In the genomic region with DNA sequence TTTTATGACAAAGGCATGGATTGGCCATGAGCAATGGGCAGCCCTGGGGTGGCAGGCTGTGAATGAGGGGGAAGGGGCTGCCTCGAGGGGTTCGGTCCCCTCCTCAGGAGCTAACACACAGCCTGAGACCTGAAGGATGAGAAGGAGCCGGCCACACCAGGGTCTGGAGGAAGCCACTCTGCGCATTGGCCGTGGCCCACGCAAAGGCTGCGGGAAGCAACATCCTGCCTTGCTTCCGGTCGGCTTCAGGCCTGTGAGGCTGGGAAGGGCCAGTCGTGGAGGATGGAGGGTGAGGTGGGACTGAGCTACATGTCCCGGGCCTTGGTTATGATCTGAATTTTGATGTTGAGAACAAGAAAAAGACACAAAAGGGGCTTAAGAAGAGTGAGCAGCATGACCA, we compare ENCODE assay signal across 22 cellular contexts. TPM values are rescaled to one million over a fixed set of nuclear protein-coding genes. Genes with fewer than 3 reads are reported as not detected.
A peak's percentile ranks its signal among the peaks of the same experiment; 100 is the strongest.
DNase-seq lines count a peak whose midpoint lies in the region; ATAC-seq, FAIRE-seq and TF ChIP-seq lines count a peak whose summit lies in the region.
"Had no signal": no experiment of that assay in that cellular context is flagged by ENCODE, and none has a peak within 500 bp of the region (broad histone marks: within the 10 kb centered on the region; RNA-seq: fewer than 3 reads in every experiment).

No MANE protein-coding gene starts in this region.

- H4K20me1 ChIP-seq in endothelial cell of umbilical vein (replicated peaks; ENCODE audit: control insufficient read depth, extremely low read depth, insufficient read depth, low read length): no peaks in the 10 kb centered on the region

- H3K4me3 Mint-ChIP-seq in T-helper 2 cell treated with Interferon-gamma antibody and Interleukin-4, amounts not matched to agents 5 μg/mL and 100 μg/mL, for 36 hours: no peak overlapping the region
- no peak overlapping the region for H3K4me3 Mint-ChIP-seq in glutamatergic neuron (ENCODE audit: unreplicated experiment)

- peak overlapping the region; percentile 39 for H2AFZ ChIP-seq in endothelial cell of umbilical vein (ENCODE audit: low read depth, low read length)

- DNase-seq in activated effector memory CD4-positive, alpha-beta T cell treated with anti-CD3 and anti-CD28 coated beads, Interleukin-2, amount 50 U/mL, for 16 hours: peak; percentile 71
- DNase-seq in activated effector memory CD4-positive, alpha-beta T cell treated with Interleukin-2 at 50 U/mL for 16 hours: no peak
- no peak for DNase-seq in T-helper 2 cell treated with Interferon-gamma antibody and Interleukin-4, amounts not matched to agents 5 μg/mL and 100 μg/mL, for 36 hours (ENCODE audit: low spot score)
- no peak for DNase-seq in endothelial cell of umbilical vein (ENCODE audit: low read depth, low spot score)
- DNase-seq in transverse colon: no peak
- no peak for DNase-seq in glutamatergic neuron
- DNase-seq in GM12892 (ENCODE audit: insufficient read length): no peak
- DNase-seq: ACHN; activated naive CD4-positive, alpha-beta T cell treated with Interleukin-2 at 50 U/mL for 16 hours; cortex of kidney; islet precursor cell; lower lobe of right lung; NCI-H1092; NCI-H2029; NCI-H446 treated with DMSO at 0.1 percent for 48 hours; right cardiac atrium; SW 1271 had no signal

- BruUV-seq in endothelial cell of umbilical vein (replicated peaks; lab: Mats Ljungman, UMichigan): no TSS peak

- H3K9me1 ChIP-seq in endothelial cell of umbilical vein (replicated peaks; ENCODE audit: control insufficient read depth, extremely low read depth, insufficient read depth, low read length): no peaks in the 10 kb centered on the region

- TF ChIP-seq EP300 in transverse colon (IDR thresholded peaks at IDR 0.05; ENCODE audit: low read depth): no peak

- peaks cover 16% of the 10 kb centered on the region for H3K36me3 Mint-ChIP-seq in T-helper 2 cell treated with Interferon-gamma antibody and Interleukin-4, amounts not matched to agents 5 μg/mL and 100 μg/mL, for 36 hours (ENCODE audit: low read depth)
- H3K36me3 Mint-ChIP-seq in glutamatergic neuron (ENCODE audit: unreplicated experiment): no peaks in the 10 kb centered on the region

- no peaks in the 10 kb centered on the region for H3K9me3 Mint-ChIP-seq in T-helper 2 cell treated with Interferon-gamma antibody and Interleukin-4, amounts not matched to agents 5 μg/mL and 100 μg/mL, for 36 hours
- H3K9me3 Mint-ChIP-seq in glutamatergic neuron (ENCODE audit: unreplicated experiment): peaks cover 5% of the 10 kb centered on the region

- peak overlapping the region; percentile 46 for H3K27ac Mint-ChIP-seq in T-helper 2 cell treated with Interferon-gamma antibody and Interleukin-4, amounts not matched to agents 5 μg/mL and 100 μg/mL, for 36 hours
- H3K27ac Mint-ChIP-seq in glutamatergic neuron (ENCODE audit: unreplicated experiment): no peak overlapping the region

- no peaks in the 10 kb centered on the region for H3K27me3 Mint-ChIP-seq in T-helper 2 cell treated with Interferon-gamma antibody and Interleukin-4, amounts not matched to agents 5 μg/mL and 100 μg/mL, for 36 hours (ENCODE audit: low read depth)
- H3K27me3 Mint-ChIP-seq in glutamatergic neuron (ENCODE audit: unreplicated experiment): no peaks in the 10 kb centered on the region

- H3K4me3 ChIP-seq in endothelial cell of umbilical vein (replicated peaks in 1 of 3; ENCODE audit: insufficient read depth in 1 of 3, low read depth in 1 of 3, low read length in 3 of 3) (no peak overlapping the region), transverse colon (no peak overlapping the region)
- H3K4me3 ChIP-seq: breast epithelium, HAP-1, lower lobe of right lung had no signal

- H3K4me1 ChIP-seq in endothelial cell of umbilical vein (ENCODE audit: control insufficient read depth, extremely low read depth, insufficient read depth, low read length) (no peaks in the 10 kb centered on the region), transverse colon (peaks cover 18 to 32% (median 22%) of the 10 kb centered on the region in 4 donors)
- H3K4me1 ChIP-seq: HAP-1 had no signal

- no peak overlapping the region for H3K4me2 ChIP-seq in endothelial cell of umbilical vein (ENCODE audit: insufficient read depth, low read length)

- H3K9me3 ChIP-seq in endothelial cell of umbilical vein (replicated peaks; ENCODE audit: control insufficient read depth, insufficient read depth, low read length): no peaks in the 10 kb centered on the region
- H3K9me3 ChIP-seq in transverse colon: no peaks in the 10 kb centered on the region
- H3K9me3 ChIP-seq: breast epithelium, HAP-1, lower lobe of right lung had no signal

- no peak for TF ChIP-seq POLR2A in endothelial cell of umbilical vein (IDR thresholded peaks at IDR 0.05; ENCODE audit: low read depth, low read length)
- no peak for TF ChIP-seq POLR2A in transverse colon (IDR thresholded peaks at IDR 0.05)
- no peak for TF ChIP-seq POLR2A in GM12892 (IDR thresholded peaks at IDR 0.05; ENCODE audit: low read depth, low read length)

- 69% methylated on average over 11 of the region's 11 CpGs; no CpG with 5 or more reads in 1 of the 2 donors for WGBS in transverse colon (ENCODE audit: low coverage in 1 of 2), 2 donors

- FAIRE-seq in endothelial cell of umbilical vein (lab: Jason Lieb, UNC) (no peak), GM12892 (lab: Jason Lieb, UNC) (no peak)
- FAIRE-seq: GM12891, urothelium cell line had no signal

- dilution Hi-C loops in endothelial cell of umbilical vein (cut with MboI; ENCODE audit: extremely low pct_ligation_motif_present, low sequenced_read_pairs): no loop called here

- no peak for ATAC-seq in GM19035 (IDR thresholded peaks at IDR 0.05; ENCODE audit: unreplicated experiment)
- ATAC-seq: lower lobe of right lung had no signal

- H3K27ac ChIP-seq in endothelial cell of umbilical vein (ENCODE audit: insufficient read depth, low read depth, low read length) (no peak overlapping the region), transverse colon (peak overlapping the region; percentile 22 to 67 (median 53))
- H3K27ac ChIP-seq: breast epithelium, lower lobe of right lung had no signal

- in situ Hi-C loops in transverse colon (cut with MboI; ENCODE audit: low pct_ligation_motif_present in 1 of 4, low pct_unique_long_range_greater_than_20kb in 1 of 4, low sequenced_read_pairs in 3 of 4): no loop called here

- H3K4me1 Mint-ChIP-seq in T-helper 2 cell treated with Interferon-gamma antibody and Interleukin-4, amounts not matched to agents 5 μg/mL and 100 μg/mL, for 36 hours (ENCODE audit: low read depth): peaks cover 49% of the 10 kb centered on the region
- H3K4me1 Mint-ChIP-seq in glutamatergic neuron (ENCODE audit: low read depth, unreplicated experiment): peaks cover 13% of the 10 kb centered on the region

- H3K27me3 ChIP-seq in endothelial cell of umbilical vein (ENCODE audit: control insufficient read depth in 2 of 2, insufficient read depth in 2 of 2, low read length in 2 of 2) (no peaks in the 10 kb centered on the region), transverse colon (no peaks in the 10 kb centered on the region)
- H3K27me3 ChIP-seq: breast epithelium had no signal

- CTCF ChIA-PET in endothelial cell of umbilical vein (lab: Charles Lee): interaction anchor here (1.0 to 2.4 kb wide), 4 partner anchors 12 to 294 kb away, joined by 3 to 7 read pairs (median 4); no protein-coding TSS in a partner anchor

- H3K79me2 ChIP-seq in endothelial cell of umbilical vein (ENCODE audit: control insufficient read depth, insufficient read depth, low read length): no peaks in the 10 kb centered on the region

- TF ChIP-seq CTCF in endothelial cell of umbilical vein (IDR thresholded peaks at IDR 0.05; ENCODE audit: extremely low read depth in 1 of 2, insufficient read depth in 1 of 2, low read depth in 1 of 2, low read length in 2 of 2): no peak
- TF ChIP-seq CTCF in transverse colon (IDR thresholded peaks at IDR 0.05): no peak
- no peak for TF ChIP-seq CTCF in glutamatergic neuron (IDR thresholded peaks at IDR 0.05; ENCODE audit: partially characterized antibody, unreplicated experiment)

- no peak overlapping the region for H3K9ac ChIP-seq in endothelial cell of umbilical vein (replicated peaks; ENCODE audit: extremely low read depth, insufficient read depth, low read length)

- H3K36me3 ChIP-seq in endothelial cell of umbilical vein (ENCODE audit: control insufficient read depth in 2 of 2, extremely low read depth in 1 of 2, insufficient read depth in 2 of 2, low read length in 2 of 2): no peaks in the 10 kb centered on the region
- no peaks in the 10 kb centered on the region for H3K36me3 ChIP-seq in transverse colon
- H3K36me3 ChIP-seq: breast epithelium, HAP-1, lower lobe of right lung had no signal

- POLR2A ChIA-PET in endothelial cell of umbilical vein (lab: Charles Lee): no interaction called here

- intact Hi-C loops in endothelial cell of umbilical vein (cut with micrococcal nuclease) (loop anchor here (5.0 kb wide), 1 partner anchor 356 kb away; no protein-coding TSS in a partner anchor), transverse colon (cut with DNase I; ENCODE audit: low total_unique reads) (no loop called here)

TF ChIP-seq in endothelial cell of umbilical vein, 7 proteins besides CTCF, POLR2A, EP300 and RAD21 (continues in another document):
- TF ChIP-seq POLR2AphosphoS5 (IDR thresholded peaks at IDR 0.05; ENCODE audit: insufficient read depth, low read depth, low read length) (no peak), JUN (IDR thresholded peaks at IDR 0.05; ENCODE audit: borderline replicate concordance, insufficient read depth, insufficient read length, low read depth) (no peak), GATA2 (IDR thresholded peaks at IDR 0.05; ENCODE audit: insufficient read depth, insufficient read length, low read depth, low read length) (no peak), EZH2 (IDR thresholded peaks at IDR 0.05; ENCODE audit: borderline replicate concordance, low read depth, low read length, severe bottlenecking) (no peak), FOS (IDR thresholded peaks at IDR 0.05; ENCODE audit: borderline replicate concordance, insufficient read depth, low read length) (no peak)
- TF ChIP-seq, protein P1, sequence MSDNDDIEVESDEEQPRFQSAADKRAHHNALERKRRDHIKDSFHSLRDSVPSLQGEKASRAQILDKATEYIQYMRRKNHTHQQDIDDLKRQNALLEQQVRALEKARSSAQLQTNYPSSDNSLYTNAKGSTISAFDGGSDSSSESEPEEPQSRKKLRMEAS (IDR thresholded peaks at IDR 0.05; ENCODE audit: insufficient read depth, insufficient read length): no peak

RNA-seq across cellular contexts. Expression of gene RGS10, which starts 49.4 kb away (rescaled TPM):
- 21.8 and 22.4 TPM in 2 replicates for total RNA-seq in endothelial cell of umbilical vein
- 5.4 and 7.8 TPM in 2 replicates for polyA plus RNA-seq in endothelial cell of umbilical vein
- polyA plus RNA-seq in endothelial cell of umbilical vein (2011; cell fraction: cytosol; rRNA removed): 19.1 and 23.1 TPM in 2 replicates
- polyA plus RNA-seq in endothelial cell of umbilical vein (2011; cell fraction: nucleus; rRNA removed): 4.7 and 6.9 TPM in 2 replicates
- polyA plus RNA-seq in endothelial cell of umbilical vein (2012): 63.3 and 70.5 TPM in 2 replicates
- 4.8 and 7.4 TPM in 2 replicates for polyA minus RNA-seq in endothelial cell of umbilical vein
- polyA minus RNA-seq in endothelial cell of umbilical vein (2011; cell fraction: cytosol; rRNA and poly(A)+ RNA removed): 3.0 TPM
- 1.0 TPM in 1 of 2 replicates, not detected in the other for polyA minus RNA-seq in endothelial cell of umbilical vein (2011; cell fraction: nucleus; rRNA and poly(A)+ RNA removed)
- total RNA-seq in transverse colon: 10 to 100 TPM; 26.3 to 47.1 (median 38.8) TPM
- total RNA-seq in glutamatergic neuron (ENCODE audit: unreplicated experiment): 311 TPM
- polyA plus RNA-seq in GM12892 (2012; ENCODE audit: missing spikeins): 313 TPM
